In genomic region chr12:124906606-124907261, GRCh38 we compare ENCODE assay signal across 1 cellular context.
TF ChIP-seq lines count a peak whose summit lies in the region.

No MANE protein-coding gene starts in this region.

TF ChIP-seq in HepG2, 621 proteins besides CTCF, POLR2A, EP300 and RAD21 (continued from another document and continues in another):
- TF ChIP-seq HOXA9 (CRISPR knock-in tag; IDR thresholded peaks at IDR 0.05; ENCODE audit: borderline replicate concordance): no peak
- TF ChIP-seq BORCS8-MEF2B (CRISPR knock-in tag; IDR thresholded peaks at IDR 0.05): no peak
- TF ChIP-seq KMT2B (CRISPR knock-in tag; IDR thresholded peaks at IDR 0.05): peak; percentile 32; the same call in 1 of the 2 replicates
- TF ChIP-seq ZNF839 (CRISPR knock-in tag; IDR thresholded peaks at IDR 0.05; ENCODE audit: borderline replicate concordance): no peak
- TF ChIP-seq HMGA1 (CRISPR knock-in tag; conservative IDR thresholded peaks at IDR 0.05): no peak
- TF ChIP-seq ZNF597 (CRISPR knock-in tag; IDR thresholded peaks at IDR 0.05): no peak
- 0 out of 2 replicates have a peak, but pooled peaks have one; percentile 29 for TF ChIP-seq ZNF264 (CRISPR knock-in tag; IDR thresholded peaks at IDR 0.05)
- TF ChIP-seq RBFOX2 (IDR thresholded peaks at IDR 0.05; ENCODE audit: low read depth, low read length): no peak
- TF ChIP-seq ARNT (IDR thresholded peaks at IDR 0.05): no peak
- TF ChIP-seq ZNF296 (CRISPR knock-in tag; conservative IDR thresholded peaks at IDR 0.05): no peak
- no peak for TF ChIP-seq ZNF207 (IDR thresholded peaks at IDR 0.05; ENCODE audit: borderline replicate concordance)
- peak; percentile 38 for TF ChIP-seq XRCC5 (optimal IDR thresholded peaks at IDR 0.05; ENCODE audit: low read length)
- no peak for TF ChIP-seq TP53 (CRISPR knock-in tag; conservative IDR thresholded peaks at IDR 0.05)
- TF ChIP-seq ZNF367 (CRISPR knock-in tag; IDR thresholded peaks at IDR 0.05; ENCODE audit: borderline replicate concordance): no peak
- no peak for TF ChIP-seq ZNF280D (CRISPR knock-in tag; IDR thresholded peaks at IDR 0.05)
- no peak for TF ChIP-seq ZNF326 (CRISPR knock-in tag; IDR thresholded peaks at IDR 0.05; ENCODE audit: borderline replicate concordance)
- no peak for TF ChIP-seq CEBPZ (IDR thresholded peaks at IDR 0.05; ENCODE audit: low read length)
- no peak for TF ChIP-seq ZNF180 (CRISPR knock-in tag; IDR thresholded peaks at IDR 0.05; ENCODE audit: borderline replicate concordance, low read depth)
- TF ChIP-seq MYC (CRISPR knock-in tag; IDR thresholded peaks at IDR 0.05; ENCODE audit: borderline replicate concordance): no peak
- no peak for TF ChIP-seq ZSCAN31 (CRISPR knock-in tag; IDR thresholded peaks at IDR 0.05; ENCODE audit: low read depth)
- 0 out of 3 replicates have a peak, but pooled peaks have one; percentile 39 for TF ChIP-seq MXI1 (IDR thresholded peaks at IDR 0.05; ENCODE audit: borderline replicate concordance, low read depth, low read length)
- no peak for TF ChIP-seq ZIK1 (CRISPR knock-in tag; IDR thresholded peaks at IDR 0.05; ENCODE audit: borderline replicate concordance, low read depth)
- no peak for TF ChIP-seq ZBTB37 (CRISPR knock-in tag; IDR thresholded peaks at IDR 0.05)
- no peak for TF ChIP-seq DNMT3B (CRISPR knock-in tag; conservative IDR thresholded peaks at IDR 0.05)
- no peak for TF ChIP-seq ZNF878 (CRISPR knock-in tag; IDR thresholded peaks at IDR 0.05)
- no peak for TF ChIP-seq IRX3 (CRISPR knock-in tag; IDR thresholded peaks at IDR 0.05; ENCODE audit: borderline replicate concordance, low read depth)
- TF ChIP-seq ZNF136 (CRISPR knock-in tag; IDR thresholded peaks at IDR 0.05; ENCODE audit: low read depth): no peak
- TF ChIP-seq ZSCAN25 (CRISPR knock-in tag; IDR thresholded peaks at IDR 0.05): no peak
- TF ChIP-seq DPF2 (CRISPR knock-in tag; IDR thresholded peaks at IDR 0.05; ENCODE audit: borderline replicate concordance, low read depth): no peak
- peak; percentile 92 for TF ChIP-seq FOXA3 (CRISPR knock-in tag; IDR thresholded peaks at IDR 0.05)
- no peak for TF ChIP-seq MXD3 (CRISPR knock-in tag; IDR thresholded peaks at IDR 0.05)
- no peak for TF ChIP-seq FOSL1 (CRISPR knock-in tag; IDR thresholded peaks at IDR 0.05; ENCODE audit: borderline replicate concordance)
- TF ChIP-seq THAP8 (CRISPR knock-in tag; IDR thresholded peaks at IDR 0.05; ENCODE audit: borderline replicate concordance): no peak
- TF ChIP-seq ZNF777 (CRISPR knock-in tag; IDR thresholded peaks at IDR 0.05): no peak
- TF ChIP-seq SMARCC2 (IDR thresholded peaks at IDR 0.05): no peak
- peak; percentile 73 for TF ChIP-seq GATAD2A (CRISPR knock-in tag; IDR thresholded peaks at IDR 0.05)
- TF ChIP-seq DMTF1 (CRISPR knock-in tag; IDR thresholded peaks at IDR 0.05): no peak
- no peak for TF ChIP-seq SCMH1 (CRISPR knock-in tag; IDR thresholded peaks at IDR 0.05; ENCODE audit: borderline replicate concordance)
- no peak for TF ChIP-seq CENPBD1 (CRISPR knock-in tag; IDR thresholded peaks at IDR 0.05; ENCODE audit: borderline replicate concordance, low read depth)
- TF ChIP-seq MBD4 (IDR thresholded peaks at IDR 0.05; ENCODE audit: borderline replicate concordance, low read length): no peak
- TF ChIP-seq ZNF850 (CRISPR knock-in tag; conservative IDR thresholded peaks at IDR 0.05): no peak
- TF ChIP-seq RBM22 (optimal IDR thresholded peaks at IDR 0.05; ENCODE audit: low read length): no peak
- no peak for TF ChIP-seq PRDM15 (CRISPR knock-in tag; IDR thresholded peaks at IDR 0.05)
- TF ChIP-seq ZNF556 (CRISPR knock-in tag; IDR thresholded peaks at IDR 0.05; ENCODE audit: borderline replicate concordance): no peak
- TF ChIP-seq IKZF5 (CRISPR knock-in tag; IDR thresholded peaks at IDR 0.05): peak; percentile 62; the same call in 1 of the 2 replicates
- TF ChIP-seq STAG1 (CRISPR knock-in tag; IDR thresholded peaks at IDR 0.05): peak; percentile 87
- TF ChIP-seq ZNF562 (CRISPR knock-in tag; IDR thresholded peaks at IDR 0.05; ENCODE audit: borderline replicate concordance): no peak
- TF ChIP-seq ZMAT3 (CRISPR knock-in tag; conservative IDR thresholded peaks at IDR 0.05): no peak
- TF ChIP-seq THAP11 (CRISPR knock-in tag; IDR thresholded peaks at IDR 0.05): no peak; the same call in 1 of the 2 replicates
- no peak for TF ChIP-seq ZFP62 (CRISPR knock-in tag; IDR thresholded peaks at IDR 0.05)
- TF ChIP-seq SETDB1 (CRISPR knock-in tag; IDR thresholded peaks at IDR 0.05; ENCODE audit: borderline replicate concordance): no peak
- TF ChIP-seq ZNF235 (CRISPR knock-in tag; IDR thresholded peaks at IDR 0.05; ENCODE audit: borderline replicate concordance): no peak
- no peak for TF ChIP-seq ZNF674 (CRISPR knock-in tag; IDR thresholded peaks at IDR 0.05; ENCODE audit: low read depth)
- no peak for TF ChIP-seq TCF7L2 (IDR thresholded peaks at IDR 0.05; ENCODE audit: low read depth, low read length)
